In genomic region chr7:92044940-92045339, GRCh38 we compare ENCODE assay signal across 26 cellular contexts.
DNase-seq lines count a peak whose midpoint lies in the region; ATAC-seq, FAIRE-seq and TF ChIP-seq lines count a peak whose summit lies in the region.
"Had no signal": no experiment of that assay in that cellular context is flagged by ENCODE, and none has a peak within 500 bp of the region (broad histone marks: within the 10 kb centered on the region; RNA-seq: fewer than 3 reads in every experiment).

No MANE protein-coding gene starts in this region.

- WGBS in heart left ventricle, 4 donors: 57 to 75% (median 66%) methylated on average over 1 of the region's 1 CpG
- 97% methylated on average over 1 of the region's 1 CpG for WGBS in esophagus muscularis mucosa
- 77 to 83% methylated on average over 1 of the region's 1 CpG for WGBS in thyroid gland, 2 donors

- intact Hi-C loops in heart left ventricle (cut with DNase I): loop anchor here in 1 of 10 donors (10.0 kb wide), 1 partner anchor 160 kb away; the partner anchor contains the start of gene MTERF1
- intact Hi-C loops in Right ventricle myocardium inferior (cut with DNase I): loop anchor here (10.0 kb wide), 2 partner anchors 100 to 160 kb away; partner anchors contain the start of genes AKAP9 and MTERF1
- intact Hi-C loops in esophagus muscularis mucosa (cut with DNase I): loop anchor here (10.0 kb wide), 1 partner anchor 100 kb away; the partner anchor contains the start of gene AKAP9
- intact Hi-C loops in thyroid gland (cut with DNase I): no loop called here

- H3K27me3 ChIP-seq in heart left ventricle: no peaks in the 10 kb centered on the region
- H3K27me3 ChIP-seq in esophagus muscularis mucosa: no peaks in the 10 kb centered on the region
- no peaks in the 10 kb centered on the region for H3K27me3 ChIP-seq in thyroid gland

- TF ChIP-seq CTCF in heart left ventricle (IDR thresholded peaks at IDR 0.05) (no peak), LNCaP clone FGC (IDR thresholded peaks at IDR 0.05; ENCODE audit: control insufficient read depth, extremely low read depth, insufficient read depth) (no peak), esophagus muscularis mucosa (IDR thresholded peaks at IDR 0.05) (no peak), thyroid gland (IDR thresholded peaks at IDR 0.05) (no peak)

- H3K4me1 ChIP-seq in heart left ventricle (peaks cover 0 to 13% (median 0%) of the 10 kb centered on the region in 12 donors), esophagus muscularis mucosa (peaks cover 11 to 25% (median 18%) of the 10 kb centered on the region in 4 donors), thyroid gland (peaks cover 0 to 3% of the 10 kb centered on the region in 2 donors)

- H3K27ac ChIP-seq in heart left ventricle (peak overlapping the region in 10 of 12 donors; percentile 18 to 90 (median 72)), esophagus muscularis mucosa (replicated peaks in 1 of 4) (peak overlapping the region in 3 of 4 donors; percentile 53 to 76 (median 60)), thyroid gland (peak overlapping the region in 2 of 3 donors; percentile 46 to 50)
- H3K27ac ChIP-seq: PC-9 had no signal

- H3K36me3 ChIP-seq in heart left ventricle (peaks cover 0 to 96% (median 75%) of the 10 kb centered on the region in 9 donors), esophagus muscularis mucosa (peaks cover 15 to 67% (median 46%) of the 10 kb centered on the region in 4 donors), thyroid gland (peaks cover 9 to 20% of the 10 kb centered on the region in 2 donors)

- FAIRE-seq in H54 (lab: Jason Lieb, UNC): no peak
- FAIRE-seq: GM12878 had no signal

- ATAC-seq in heart left ventricle: peak in 1 of 4 donors; percentile 41
- ATAC-seq in Right ventricle myocardium inferior: no peak
- ATAC-seq: GM12878, GM23338 had no signal

- H3K4me3 ChIP-seq in heart left ventricle (no peak overlapping the region), LNCaP clone FGC (ENCODE audit: low read depth, low read length) (no peak overlapping the region), esophagus muscularis mucosa (no peak overlapping the region), thyroid gland (replicated peaks in 1 of 3) (no peak overlapping the region)
- H3K4me3 ChIP-seq: GM12878, GM23338, PC-9 had no signal

- DNase-seq in heart left ventricle (no peak), Right ventricle myocardium inferior (ENCODE audit: missing footprints) (no peak), LNCaP clone FGC (ENCODE audit: low read depth) (peak; percentile 14), esophagus muscularis mucosa (ENCODE audit: extremely low spot score) (no peak), thyroid gland (peak in 1 of 2 donors; percentile 3), H54 (ENCODE audit: insufficient read length, low spot score) (no peak), dermis blood vessel endothelial cell (no peak)
- DNase-seq: C1 segment of cervical spinal cord; CD4-positive, alpha-beta memory T cell; COR-L47; DMS79; EL; GDM1; HCEC 1CT; IMR-90; KG1; NCI-H1092 treated with DMSO at 0.1 percent for 48 hours; NCI-H1436; NCI-H187; NCI-H2081 treated with DMSO at 0.1 percent for 48 hours; NCI-H748 treated with DMSO at 0.1 percent for 48 hours; NK-92 treated with Interleukin-12 subunit alpha and Interleukin-12 subunit beta, amount 100 ng/mL, for 24 hours; PC-9; SHP77 had no signal

- TF ChIP-seq POLR2A in heart left ventricle (IDR thresholded peaks at IDR 0.05) (no peak), esophagus muscularis mucosa (IDR thresholded peaks at IDR 0.05; ENCODE audit: low read depth) (no peak), thyroid gland (IDR thresholded peaks at IDR 0.05) (no peak), H54 (IDR thresholded peaks at IDR 0.05; ENCODE audit: low read depth, low read length) (no peak)

- TF ChIP-seq EP300 in esophagus muscularis mucosa (IDR thresholded peaks at IDR 0.05): no peak

- H3K9me3 ChIP-seq in heart left ventricle (no peaks in the 10 kb centered on the region), esophagus muscularis mucosa (no peaks in the 10 kb centered on the region), thyroid gland (no peaks in the 10 kb centered on the region)
